In genomic region chr1:35641233-35641866, GRCh38 we compare ENCODE assay signal across 8 cellular contexts. TPM values are rescaled to one million over a fixed set of nuclear protein-coding genes. Genes with fewer than 3 reads are reported as not detected.
A peak's percentile ranks its signal among the peaks of the same experiment; 100 is the strongest.
DNase-seq lines count a peak whose midpoint lies in the region; ATAC-seq, FAIRE-seq and TF ChIP-seq lines count a peak whose summit lies in the region.

Gene PSMB2, minus strand, starts transcription at chr1:35641526. Its CDS starts 94 bp downstream, at chr1:35641432.

- DNase-seq in CMK (ENCODE audit: low read depth) (peak; percentile 96), GM20000 (ENCODE audit: low spot score) (peak; percentile 87), HTR-8/SVneo (ENCODE audit: insufficient read length, low spot score) (peak; percentile 89), NOMO-1 treated with DMSO at 0.1 percent for 48 hours (lab: John Stamatoyannopoulos, UW; ENCODE audit: unreplicated experiment) (peak; percentile 95), lung (ENCODE audit: low spot score) (peak; percentile 96)
- DNase-seq in activated CD8-positive, alpha-beta memory T cell treated with anti-CD3 and anti-CD28 coated beads for 4 hours (ENCODE audit: low read depth in 2 of 2): peak; percentile 93 to 94
- DNase-seq in effector memory CD4-positive, alpha-beta T cell: peak; percentile 89 to 92 (median 89)
- DNase-seq in stimulated activated CD4-positive, alpha-beta T cell treated with anti-CD3 and anti-CD28 coated beads, TNF-alpha, amount 100 ng/mL, for 24 hours (ENCODE audit: low read depth in 3 of 3): peak; percentile 94 to 97 (median 97)

- no peak for TF ChIP-seq CTCF in GM20000 (IDR thresholded peaks at IDR 0.05; ENCODE audit: extremely low read depth, missing control alignments)
- TF ChIP-seq CTCF in lung (IDR thresholded peaks at IDR 0.05; ENCODE audit: control extremely low read depth, extremely low read depth): no peak

- H3K36me3 ChIP-seq in effector memory CD4-positive, alpha-beta T cell (ENCODE audit: control insufficient read depth, insufficient read depth, low read length): peaks cover under 1% of the 10 kb centered on the region
- no peaks in the 10 kb centered on the region for H3K36me3 ChIP-seq in lung (ENCODE audit: control insufficient read depth in 2 of 2, insufficient read depth in 2 of 2, low read length in 2 of 2)

- H3K9me3 ChIP-seq in effector memory CD4-positive, alpha-beta T cell (ENCODE audit: control insufficient read depth, low read length): no peaks in the 10 kb centered on the region
- H3K9me3 ChIP-seq in lung (ENCODE audit: control insufficient read depth in 2 of 2, insufficient read depth in 1 of 2, low read length in 1 of 2): no peaks in the 10 kb centered on the region

- peak; percentile 89 for ATAC-seq in lung (ENCODE audit: insufficient read depth, low FRiP score)

- peak within 1 kb of the TSS; percentile 82 for H3K27ac ChIP-seq in effector memory CD4-positive, alpha-beta T cell (ENCODE audit: insufficient read depth, low read length, poor library complexity, severe bottlenecking)
- peak within 1 kb of the TSS; percentile 91 to 94 for H3K27ac ChIP-seq in lung (ENCODE audit: low read depth in 1 of 2, low read length in 1 of 2)

- FAIRE-seq in HTR-8/SVneo (lab: Jason Lieb, UNC): peak; percentile 65

- WGBS in lung, 2 donors: 0% methylated on average over 43 of the region's 43 CpGs

- peak within 1 kb of the TSS; percentile 89 for H3K4me3 ChIP-seq in effector memory CD4-positive, alpha-beta T cell (ENCODE audit: insufficient read depth, low read depth, low read length, poor library complexity, severe bottlenecking)
- H3K4me3 ChIP-seq in lung: peak within 1 kb of the TSS; percentile 63

- H3K27me3 ChIP-seq in effector memory CD4-positive, alpha-beta T cell (replicated peaks; ENCODE audit: control insufficient read depth, insufficient read depth, low read length, poor library complexity, severe bottlenecking): peaks cover 6% of the 10 kb centered on the region
- no peaks in the 10 kb centered on the region for H3K27me3 ChIP-seq in lung (ENCODE audit: control insufficient read depth, insufficient read depth)

- H3K4me1 ChIP-seq in effector memory CD4-positive, alpha-beta T cell (ENCODE audit: control insufficient read depth, insufficient read depth, low read length, poor library complexity, severe bottlenecking): peaks cover 17% of the 10 kb centered on the region
- H3K4me1 ChIP-seq in lung (ENCODE audit: control insufficient read depth in 2 of 2, insufficient read depth in 2 of 2, low read length in 2 of 2): peaks cover 0 to 2% of the 10 kb centered on the region in 2 donors

RNA-seq across cellular contexts. Expression of gene PSMB2, which starts in this region (rescaled TPM):
- 10 to 100 TPM; 32.0 to 58.7 TPM for total RNA-seq in lung
- polyA plus RNA-seq in lung: 10 to 100 TPM; 56.8 to 59.2 TPM

Comparison
In these comparisons a context has a peak if more than half of its experiments do, and no peak if none do; other contexts are left out.
1. Peak in every context shown above with its lines: DNase-seq, ATAC-seq, H3K4me3 ChIP-seq and H3K27ac ChIP-seq.